Comparison of ENCODE assay signal across 1 cellular context in genomic region chr5:136677219-136677618, GRCh38.
TF ChIP-seq lines count a peak whose summit lies in the region.

No MANE protein-coding gene starts in this region.

TF ChIP-seq in GM23338, 12 proteins besides CTCF, POLR2A, EP300 and RAD21 (continued from another document):
- TF ChIP-seq REST (IDR thresholded peaks at IDR 0.05; ENCODE audit: unreplicated experiment) (no peak), CREB1 (CRISPR knock-in tag; IDR thresholded peaks at IDR 0.05; ENCODE audit: low read depth) (no peak)
